ENCODE assay signal across 1 cellular context in genomic region chr7:40447345-40447744, GRCh38.
TF ChIP-seq lines count a peak whose summit lies in the region.

No MANE protein-coding gene starts in this region.

TF ChIP-seq in SK-N-SH treated with all-trans-retinoic acid at 6 μM for 48 hours, 23 proteins besides CTCF, POLR2A, EP300 and RAD21 (continued from another document):
- TF ChIP-seq TSHZ2 (CRISPR knock-in tag; IDR thresholded peaks at IDR 0.05) (no peak), ZFP30 (CRISPR knock-in tag; IDR thresholded peaks at IDR 0.05) (no peak), ZNF565 (CRISPR knock-in tag; conservative IDR thresholded peaks at IDR 0.05; ENCODE audit: low read depth) (no peak), ISL1 (CRISPR knock-in tag; IDR thresholded peaks at IDR 0.05) (no peak), ESRRG (CRISPR knock-in tag; IDR thresholded peaks at IDR 0.05) (no peak)
